2 cellular contexts compared by ENCODE assay signal in the genomic region with DNA sequence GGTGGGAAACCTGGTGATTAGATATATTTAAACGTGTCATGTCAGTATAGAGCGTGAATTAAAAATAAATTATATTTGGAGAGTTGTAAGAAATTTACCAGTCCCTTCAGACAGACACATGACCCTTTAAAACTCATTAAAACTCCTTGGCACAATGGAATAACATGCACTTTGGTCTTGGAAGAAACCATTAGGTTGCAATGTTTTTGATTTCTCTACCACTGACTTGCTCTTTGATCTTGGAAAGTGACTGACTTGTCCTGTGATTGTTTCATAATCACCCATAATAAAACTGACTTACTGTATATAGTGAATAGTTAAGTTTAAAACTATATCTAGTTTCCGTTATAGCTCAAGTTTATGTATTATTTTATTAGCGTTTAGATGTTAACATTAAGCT.
TF ChIP-seq lines count a peak whose summit lies in the region.

No MANE protein-coding gene starts in this region.

TF ChIP-seq in H1, 55 proteins besides CTCF, POLR2A, EP300 and RAD21:
- TF ChIP-seq SIN3A (conservative IDR thresholded peaks at IDR 0.05 in 1 of 2, IDR thresholded peaks at IDR 0.05 in 1 of 2; ENCODE audit: low read depth in 1 of 2, low read length in 2 of 2) (no peak), JUND (IDR thresholded peaks at IDR 0.05; ENCODE audit: low read length) (no peak), BCL11A (IDR thresholded peaks at IDR 0.05; ENCODE audit: low read depth in 2 of 2, low read length in 2 of 2) (no peak), KDM4A (IDR thresholded peaks at IDR 0.05; ENCODE audit: low read depth, low read length, severe bottlenecking) (no peak), HDAC2 (IDR thresholded peaks at IDR 0.05; ENCODE audit: borderline replicate concordance in 1 of 2, low read depth in 2 of 2, low read length in 2 of 2) (no peak), SIX5 (IDR thresholded peaks at IDR 0.05; ENCODE audit: low read depth, low read length) (no peak), RBBP5 (IDR thresholded peaks at IDR 0.05; ENCODE audit: borderline replicate concordance, low read depth, low read length) (no peak), SP1 (IDR thresholded peaks at IDR 0.05; ENCODE audit: low read depth, low read length) (no peak), TCF12 (IDR thresholded peaks at IDR 0.05; ENCODE audit: low read depth, low read length) (no peak), SP2 (IDR thresholded peaks at IDR 0.05; ENCODE audit: low read length) (no peak), RXRA (IDR thresholded peaks at IDR 0.05; ENCODE audit: insufficient read depth, low read depth, low read length) (no peak), SP4 (IDR thresholded peaks at IDR 0.05; ENCODE audit: low read length) (no peak), SIRT6 (IDR thresholded peaks at IDR 0.05; ENCODE audit: low read length) (no peak), TEAD4 (IDR thresholded peaks at IDR 0.05; ENCODE audit: low read depth, low read length) (no peak), CBX8 (IDR thresholded peaks at IDR 0.05; ENCODE audit: borderline replicate concordance, low read depth, low read length) (no peak), KDM5A (IDR thresholded peaks at IDR 0.05; ENCODE audit: low read length) (no peak), KDM1A (IDR thresholded peaks at IDR 0.05; ENCODE audit: borderline replicate concordance, low read length) (no peak), ZNF274 (IDR thresholded peaks at IDR 0.05; ENCODE audit: borderline replicate concordance, extremely low read depth, low read length) (no peak)
- TF ChIP-seq, protein P1, sequence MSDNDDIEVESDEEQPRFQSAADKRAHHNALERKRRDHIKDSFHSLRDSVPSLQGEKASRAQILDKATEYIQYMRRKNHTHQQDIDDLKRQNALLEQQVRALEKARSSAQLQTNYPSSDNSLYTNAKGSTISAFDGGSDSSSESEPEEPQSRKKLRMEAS (IDR thresholded peaks at IDR 0.05) = no peak
- TF ChIP-seq, protein P2, sequence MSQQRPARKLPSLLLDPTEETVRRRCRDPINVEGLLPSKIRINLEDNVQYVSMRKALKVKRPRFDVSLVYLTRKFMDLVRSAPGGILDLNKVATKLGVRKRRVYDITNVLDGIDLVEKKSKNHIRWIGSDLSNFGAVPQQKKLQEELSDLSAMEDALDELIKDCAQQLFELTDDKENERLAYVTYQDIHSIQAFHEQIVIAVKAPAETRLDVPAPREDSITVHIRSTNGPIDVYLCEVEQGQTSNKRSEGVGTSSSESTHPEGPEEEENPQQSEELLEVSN (IDR thresholded peaks at IDR 0.05) = no peak

TF ChIP-seq in GM12891, 5 proteins besides CTCF, POLR2A, EP300 and RAD21:
- no peak for TF ChIP-seq POU2F2 (IDR thresholded peaks at IDR 0.05; ENCODE audit: low read depth, low read length)
- TF ChIP-seq PAX5 (IDR thresholded peaks at IDR 0.05; ENCODE audit: insufficient read depth, low read length, severe bottlenecking) = no peak
- TF ChIP-seq POLR2AphosphoS5 (IDR thresholded peaks at IDR 0.05; ENCODE audit: low read depth, low read length) = no peak
TF ChIP-seq in GM12891: peak in this region for 0.
